In the genomic region with DNA sequence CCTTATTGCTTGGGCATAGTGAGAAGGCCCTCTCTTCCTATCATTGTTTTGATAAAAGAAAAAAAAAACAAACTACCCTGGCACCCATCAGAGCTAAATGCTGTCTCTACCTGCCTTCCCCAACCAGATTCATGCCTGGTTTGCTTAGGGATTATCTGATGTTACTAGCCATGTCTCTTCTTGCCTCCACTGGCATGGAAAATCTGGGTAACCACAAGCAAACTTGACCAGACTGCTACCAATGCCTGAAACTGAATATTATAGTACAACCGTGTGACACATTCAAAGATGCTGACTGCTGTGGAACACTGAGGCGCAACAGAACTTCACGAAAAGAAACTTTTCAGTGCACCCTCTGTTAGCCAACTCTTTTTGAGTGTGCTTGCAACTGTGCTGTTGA, we compare ENCODE assay signal across 23 cellular contexts.
DNase-seq lines count a peak whose midpoint lies in the region; TF ChIP-seq lines count a peak whose summit lies in the region.
"Had no signal": no experiment of that assay in that cellular context is flagged by ENCODE, and none has a peak within 500 bp of the region (broad histone marks: within the 10 kb centered on the region; RNA-seq: fewer than 3 reads in every experiment).

No MANE protein-coding gene starts in this region.

- no peak overlapping the region for H2BK12ac ChIP-seq in mesenchymal stem cell (ENCODE audit: low read length in 2 of 2)

- H3K9me3 Mint-ChIP-seq in chondrocyte (ENCODE audit: low read depth): no peaks in the 10 kb centered on the region

- H3K27ac ChIP-seq in left ventricle myocardium inferior (replicated peaks): peak overlapping the region; percentile 53
- H3K27ac ChIP-seq in right atrium auricular region: peak overlapping the region in 1 of 2 donors; percentile 47
- H3K27ac ChIP-seq in mesenchymal stem cell (ENCODE audit: low read length, poor library complexity, severe bottlenecking): no peak overlapping the region
- H3K27ac ChIP-seq in smooth muscle cell (ENCODE audit: low read depth): peak overlapping the region; percentile 28
- H3K27ac ChIP-seq: PC-9 had no signal

- H3K27ac Mint-ChIP-seq in chondrocyte (ENCODE audit: unreplicated experiment): peak overlapping the region; percentile 91

- no peak overlapping the region for H3K23ac ChIP-seq in mesenchymal stem cell (ENCODE audit: low read length in 2 of 2)

- H2AFZ ChIP-seq in mesenchymal stem cell (ENCODE audit: low read depth, low read length): no peak overlapping the region
- no peak overlapping the region for H2AFZ ChIP-seq in smooth muscle cell (ENCODE audit: low read depth)
- H2AFZ ChIP-seq: PC-9 had no signal

- no peak overlapping the region for H4K91ac ChIP-seq in mesenchymal stem cell (ENCODE audit: low read length)

- H2BK120ac ChIP-seq in mesenchymal stem cell (ENCODE audit: low read depth, low read length): no peak overlapping the region

- no peaks in the 10 kb centered on the region for H4K20me1 ChIP-seq in smooth muscle cell (ENCODE audit: low read depth)

- peaks cover 72% of the 10 kb centered on the region for H3K4me1 Mint-ChIP-seq in chondrocyte (ENCODE audit: low read depth)

- H2AK5ac ChIP-seq in mesenchymal stem cell (ENCODE audit: low read length, severe bottlenecking): peak overlapping the region; percentile 82

- H3K9ac ChIP-seq in mesenchymal stem cell (ENCODE audit: low read length) (no peak overlapping the region), smooth muscle cell (ENCODE audit: low read depth) (no peak overlapping the region)

- H3K27me3 ChIP-seq in left ventricle myocardium inferior (ENCODE audit: low read depth) (no peaks in the 10 kb centered on the region), right atrium auricular region (no peaks in the 10 kb centered on the region), mesenchymal stem cell (ENCODE audit: control insufficient read depth in 1 of 2, insufficient read depth in 1 of 2, low read length in 2 of 2) (no peaks in the 10 kb centered on the region), smooth muscle cell (ENCODE audit: low read depth) (no peaks in the 10 kb centered on the region)
- H3K27me3 ChIP-seq: BE2C, MG63 had no signal

- H3K36me3 ChIP-seq in left ventricle myocardium inferior (no peaks in the 10 kb centered on the region), right atrium auricular region (no peaks in the 10 kb centered on the region), mesenchymal stem cell (ENCODE audit: control insufficient read depth in 1 of 2, insufficient read depth in 2 of 2, low read depth in 1 of 2, low read length in 2 of 2) (no peaks in the 10 kb centered on the region), smooth muscle cell (ENCODE audit: low read depth) (no peaks in the 10 kb centered on the region)
- H3K36me3 ChIP-seq: BE2C, MG63 had no signal

- peaks cover 6% of the 10 kb centered on the region for H3K79me1 ChIP-seq in mesenchymal stem cell (replicated peaks; ENCODE audit: low read length, poor library complexity, severe bottlenecking)

- H3K27me3 Mint-ChIP-seq in chondrocyte (ENCODE audit: low read depth): no peaks in the 10 kb centered on the region

- peaks cover 40% of the 10 kb centered on the region for H3K4me1 ChIP-seq in left ventricle myocardium inferior
- H3K4me1 ChIP-seq in right atrium auricular region: peaks cover 0 to 33% of the 10 kb centered on the region in 2 donors
- H3K4me1 ChIP-seq in mesenchymal stem cell (ENCODE audit: control insufficient read depth, insufficient read depth, low read depth, low read length): peaks cover 6% of the 10 kb centered on the region
- peaks cover 25% of the 10 kb centered on the region for H3K4me1 ChIP-seq in smooth muscle cell (ENCODE audit: low read depth)
- H3K4me1 ChIP-seq: BE2C had no signal

- no peak overlapping the region for H3K18ac ChIP-seq in mesenchymal stem cell (ENCODE audit: low read depth in 1 of 2, low read length in 2 of 2)

- H3K9me3 ChIP-seq in left ventricle myocardium inferior (replicated peaks) (peaks cover 2% of the 10 kb centered on the region), right atrium auricular region (no peaks in the 10 kb centered on the region), mesenchymal stem cell (ENCODE audit: control insufficient read depth, low read length) (peaks cover 3% of the 10 kb centered on the region), smooth muscle cell (replicated peaks; ENCODE audit: low read depth) (no peaks in the 10 kb centered on the region)
- H3K9me3 ChIP-seq: BE2C, MG63 had no signal

- H4K8ac ChIP-seq in mesenchymal stem cell (ENCODE audit: low read length): no peak overlapping the region

- no peak overlapping the region for H3K4me3 ChIP-seq in left ventricle myocardium inferior
- no peak overlapping the region for H3K4me3 ChIP-seq in right atrium auricular region
- no peak overlapping the region for H3K4me3 ChIP-seq in mesenchymal stem cell (ENCODE audit: insufficient read depth in 1 of 2, low read depth in 1 of 2, low read length in 2 of 2)
- H3K4me3 ChIP-seq in smooth muscle cell: no peak overlapping the region
- H3K4me3 ChIP-seq: K562, MG63, PC-9 had no signal

- no peak overlapping the region for H2BK15ac ChIP-seq in mesenchymal stem cell (ENCODE audit: low read depth, poor library complexity, severe bottlenecking)

- no peak overlapping the region for H2BK5ac ChIP-seq in mesenchymal stem cell (ENCODE audit: low read depth, low read length, poor library complexity, severe bottlenecking)

- DNase-seq in left ventricle myocardium inferior (no peak), right atrium auricular region (ENCODE audit: low spot score) (no peak), chondrocyte (ENCODE audit: low spot score) (no peak), mesenchymal stem cell (no peak), smooth muscle cell (lab: John Stamatoyannopoulos, UW; ENCODE audit: unreplicated experiment) (no peak), RKO (ENCODE audit: low spot score) (no peak), NCI-H748 treated with DMSO at 0.1 percent for 48 hours (lab: John Stamatoyannopoulos, UW) (no peak), foreskin melanocyte (no peak)
- DNase-seq: 8988T, ACHN, BE2C, DMS153, DND-41, MG63, NCI-H2029, NCI-H446, NCI-H524 treated with DMSO at 0.1 percent for 48 hours, NCI-H82, PC-9, RPMI8226, SHP77 had no signal

- 95% methylated on average over 3 of the region's 3 CpGs for WGBS in mesenchymal stem cell
- WGBS in smooth muscle cell (ENCODE audit: low lambda C conversion rate): 68% methylated on average over 3 of the region's 3 CpGs

- no peak overlapping the region for H3K4me3 Mint-ChIP-seq in chondrocyte (ENCODE audit: unreplicated experiment)
- H3K4me3 Mint-ChIP-seq: CD14-positive monocyte had no signal

- peaks cover 28% of the 10 kb centered on the region for H3F3A ChIP-seq in smooth muscle cell (ENCODE audit: low read depth)

- peaks cover 95% of the 10 kb centered on the region for H3K79me2 ChIP-seq in smooth muscle cell (ENCODE audit: low read depth)

- H3K14ac ChIP-seq in mesenchymal stem cell (ENCODE audit: low read length in 2 of 2): no peak overlapping the region

- peaks cover 25% of the 10 kb centered on the region for H3K36me3 Mint-ChIP-seq in chondrocyte (ENCODE audit: low read depth)
- H3K36me3 Mint-ChIP-seq: CD14-positive monocyte had no signal

- H3K4me2 ChIP-seq in mesenchymal stem cell (ENCODE audit: low read length, poor library complexity, severe bottlenecking) (no peak overlapping the region), smooth muscle cell (no peak overlapping the region)
- H3K4me2 ChIP-seq: PC-9 had no signal

- TF ChIP-seq CTCF in left ventricle myocardium inferior (IDR thresholded peaks at IDR 0.05; ENCODE audit: borderline replicate concordance): no peak
- no peak for TF ChIP-seq CTCF in right atrium auricular region (IDR thresholded peaks at IDR 0.05)
- no peak for TF ChIP-seq CTCF in chondrocyte (IDR thresholded peaks at IDR 0.05)
- no peak for TF ChIP-seq CTCF in smooth muscle cell (IDR thresholded peaks at IDR 0.05; ENCODE audit: borderline replicate concordance, insufficient read depth, poor library complexity, severe bottlenecking)

- intact Hi-C loops in left ventricle myocardium inferior (cut with micrococcal nuclease): no loop called here

- no peak overlapping the region for H3K4ac ChIP-seq in mesenchymal stem cell (ENCODE audit: low read depth in 1 of 2, low read length in 2 of 2)
